In the genomic region with DNA sequence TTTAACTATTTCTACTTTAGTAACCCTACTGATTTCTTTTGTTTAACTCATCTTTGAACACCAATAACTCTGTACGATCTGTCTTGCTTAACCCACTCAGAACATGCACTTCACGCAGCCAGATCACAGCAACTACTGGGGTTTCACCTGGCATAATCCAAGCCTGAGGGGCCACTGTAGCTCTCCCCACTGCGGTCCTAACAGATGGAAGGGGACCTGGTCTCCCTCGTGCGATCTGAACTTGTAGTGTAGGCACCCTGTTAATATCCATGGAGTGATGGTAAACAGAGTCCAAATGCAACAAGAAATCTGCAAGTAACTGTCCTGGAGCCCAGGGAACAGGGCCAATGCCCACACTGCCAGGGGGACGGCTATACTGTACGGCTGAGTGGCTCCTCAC, we compare ENCODE assay signal across 15 cellular contexts. TPM values are rescaled to one million over a fixed set of nuclear protein-coding genes. Genes with fewer than 3 reads are reported as not detected.
DNase-seq lines count a peak whose midpoint lies in the region; ATAC-seq and TF ChIP-seq lines count a peak whose summit lies in the region.
"Had no signal": no experiment of that assay in that cellular context is flagged by ENCODE, and none has a peak within 500 bp of the region (broad histone marks: within the 10 kb centered on the region; RNA-seq: fewer than 3 reads in every experiment).

No MANE protein-coding gene starts in this region.

- no peaks in the 10 kb centered on the region for H3K36me3 ChIP-seq in H7 (replicated peaks; ENCODE audit: control insufficient read depth, insufficient read depth, low read length)
- H3K36me3 ChIP-seq in testis (ENCODE audit: low read depth, missing control alignments) = no peaks in the 10 kb centered on the region
- H3K36me3 ChIP-seq: BE2C had no signal

- H3K27me3 Mint-ChIP-seq in T-helper 17 cell = peaks cover 24% of the 10 kb centered on the region

- H3K27me3 ChIP-seq in H7 (ENCODE audit: control insufficient read depth, insufficient read depth, low read length) (peaks cover 6% of the 10 kb centered on the region), testis (no peaks in the 10 kb centered on the region)
- H3K27me3 ChIP-seq: BE2C had no signal

- H3K9me3 ChIP-seq in T-helper 17 cell (ENCODE audit: control insufficient read depth, low read length, poor library complexity, severe bottlenecking) = no peaks in the 10 kb centered on the region
- no peaks in the 10 kb centered on the region for H3K9me3 ChIP-seq in testis
- H3K9me3 ChIP-seq: A549, BE2C, Caco-2 had no signal

- intact Hi-C loops in testis (cut with DNase I; ENCODE audit: low total_unique reads) = loop anchor here (5.0 kb wide), 1 partner anchor 151 kb away; no protein-coding TSS in a partner anchor

- no peak overlapping the region for H3K27ac ChIP-seq in testis
- H3K27ac ChIP-seq: A549, HL-60 had no signal

- WGBS in testis, 2 donors = 81 to 82% methylated on average over 7 of the region's 7 CpGs

- ATAC-seq in T-helper 17 cell = no peak
- ATAC-seq in HG03139 (IDR thresholded peaks at IDR 0.05; ENCODE audit: unreplicated experiment) = no peak
- ATAC-seq: A549, HCT116 had no signal

- no peaks in the 10 kb centered on the region for H3K36me3 Mint-ChIP-seq in T-helper 17 cell (ENCODE audit: low read depth)
- H3K36me3 Mint-ChIP-seq: CD8-positive, alpha-beta memory T cell had no signal

- peaks cover 3% of the 10 kb centered on the region for H3K4me1 ChIP-seq in testis
- H3K4me1 ChIP-seq: A549, BE2C, Caco-2 had no signal

- no peak for TF ChIP-seq POLR2A in testis (IDR thresholded peaks at IDR 0.05)

- H3K27ac Mint-ChIP-seq in T-helper 17 cell = no peak overlapping the region
- H3K27ac Mint-ChIP-seq: CD8-positive, alpha-beta memory T cell had no signal

- H3K4me3 ChIP-seq in H7 (ENCODE audit: insufficient read depth, low read depth, low read length) = no peak overlapping the region
- no peak overlapping the region for H3K4me3 ChIP-seq in testis
- H3K4me3 ChIP-seq: A549 had no signal

- TF ChIP-seq CTCF in testis (IDR thresholded peaks at IDR 0.05) = no peak

- DNase-seq in H7 (peak; percentile 31), T-helper 17 cell (no peak), islet precursor cell (peak; percentile 22), testis (peak; percentile 9), cortex of kidney (lab: John Stamatoyannopoulos, UW) (no peak), nucleus accumbens (lab: John Stamatoyannopoulos, UW) (no peak)
- DNase-seq: BE2C; CD8-positive, alpha-beta memory T cell; DND-41; GDM1 had no signal

- H3K4me3 Mint-ChIP-seq in T-helper 17 cell = peak overlapping the region; percentile 49

- H3K4me1 Mint-ChIP-seq in T-helper 17 cell = peaks cover 14% of the 10 kb centered on the region

RNA-seq across cellular contexts. Expression of a gene that starts 45.5 kb away (rescaled TPM):
- total RNA-seq in H7 (2014; rRNA removed; shearing (Covaris generic)) = 91.7 and 114 TPM in 2 replicates
- total RNA-seq in T-helper 17 cell = 10 to 100 TPM; 53.3 to 55.1 TPM
- total RNA-seq in testis = 100 to 1,000 TPM in 1 of 2 donors, 10 to 100 TPM in 1; 89.7 to 118 TPM
- polyA plus RNA-seq in testis (ENCODE audit: insufficient read depth, low read depth, low replicate concordance) = 52.7 TPM

Comparison
In these comparisons a context has a peak if more than half of its experiments do, and no peak if none do; other contexts are left out.
1. DNase-seq: peak in H7 (single experiment), islet precursor cell (single experiment) and testis (single experiment); none in T-helper 17 cell (0 of 3), cortex of kidney (single experiment) and nucleus accumbens (0 of 56).